Comparison of ENCODE assay signal across 23 cellular contexts in genomic region chr2:189312211-189312610, GRCh38.
A peak's percentile ranks its signal among the peaks of the same experiment; 100 is the strongest.
DNase-seq lines count a peak whose midpoint lies in the region; ATAC-seq and TF ChIP-seq lines count a peak whose summit lies in the region.
"Had no signal": no experiment of that assay in that cellular context is flagged by ENCODE, and none has a peak within 500 bp of the region (broad histone marks: within the 10 kb centered on the region; RNA-seq: fewer than 3 reads in every experiment).

No MANE protein-coding gene starts in this region.

- peak overlapping the region in 1 of 2 experiments; percentile 60 for H3K18ac ChIP-seq in mesenchymal stem cell (ENCODE audit: low read depth in 1 of 2, low read length in 2 of 2)

- in situ Hi-C loops in GM13976 (cut with MboI; ENCODE audit: low sequenced_read_pairs, unreplicated experiment), result no loop called here

- no peak overlapping the region for H3K23ac ChIP-seq in mesenchymal stem cell (ENCODE audit: low read length in 2 of 2)

- no peak overlapping the region for H3K9ac ChIP-seq in mesenchymal stem cell (ENCODE audit: low read length)
- H3K9ac ChIP-seq: BLaER1 had no signal

- H3K9me3 ChIP-seq in Caco-2, result no peaks in the 10 kb centered on the region
- no peaks in the 10 kb centered on the region for H3K9me3 ChIP-seq in RWPE2 (ENCODE audit: severe bottlenecking)
- H3K9me3 ChIP-seq in mesenchymal stem cell (ENCODE audit: control insufficient read depth, low read length), result peaks cover 4% of the 10 kb centered on the region
- H3K9me3 ChIP-seq: BLaER1 had no signal

- no peak for DNase-seq in activated CD8-positive, alpha-beta T cell treated with anti-CD3 and anti-CD28 coated beads for 36 hours
- no peak for DNase-seq in activated CD8-positive, alpha-beta T cell treated with anti-CD3 and anti-CD28 coated beads, Interleukin-2, amount 10 ng/mL, durations not matched to agents 7 days and 5 days
- no peak for DNase-seq in Caco-2
- DNase-seq in RWPE2 (ENCODE audit: low spot score), result peak; percentile 44
- no peak for DNase-seq in mesenchymal stem cell
- DNase-seq in NOMO-1 (lab: John Stamatoyannopoulos, UW; ENCODE audit: unreplicated experiment in 2 of 2), result no peak
- no peak for DNase-seq in stimulated activated naive B cell treated with anti-CD40 and anti-IgM and Interleukin-4, amounts not matched to agents 10 μg/mL and 1 μg/mL and 100 μg/mL, for 72 hours
- no peak for DNase-seq in GM13976 (ENCODE audit: low spot score)
- DNase-seq: CD4-positive, CD25-positive, alpha-beta regulatory T cell; H9; MV-4-11; NCI-H1105 treated with DMSO at 0.1 percent for 48 hours; NCI-H146; NCI-H1930; NCI-H2107; NCI-H526; NCI-H82; RPMI8226; SHP77 treated with DMSO at 0.1 percent for 48 hours had no signal

- H4K91ac ChIP-seq in mesenchymal stem cell (ENCODE audit: low read length), result peak overlapping the region; percentile 73

- POLR2A ChIA-PET in activated CD8-positive, alpha-beta T cell treated with anti-CD3 and anti-CD28 coated beads for 36 hours (lab: Charles Lee), result no interaction called here
- POLR2A ChIA-PET in activated CD8-positive, alpha-beta T cell treated with anti-CD3 and anti-CD28 coated beads, Interleukin-2, amount 10 ng/mL, durations not matched to agents 7 days and 5 days (lab: Charles Lee), result no interaction called here
- POLR2A ChIA-PET in Caco-2 (lab: Charles Lee), result no interaction called here

- H2BK15ac ChIP-seq in mesenchymal stem cell (ENCODE audit: low read depth, poor library complexity, severe bottlenecking), result peak overlapping the region; percentile 77

- H2AK5ac ChIP-seq in mesenchymal stem cell (ENCODE audit: low read length, severe bottlenecking), result no peak overlapping the region

- H3K36me3 Mint-ChIP-seq in activated CD8-positive, alpha-beta T cell treated with anti-CD3 and anti-CD28 coated beads for 36 hours (ENCODE audit: low read depth), result peaks cover 19% of the 10 kb centered on the region
- peaks cover 6% of the 10 kb centered on the region for H3K36me3 Mint-ChIP-seq in activated CD8-positive, alpha-beta T cell treated with anti-CD3 and anti-CD28 coated beads, Interleukin-2, amount 10 ng/mL, durations not matched to agents 7 days and 5 days (ENCODE audit: low read depth)
- no peaks in the 10 kb centered on the region for H3K36me3 Mint-ChIP-seq in Caco-2 (ENCODE audit: insufficient read depth, unreplicated experiment)
- H3K36me3 Mint-ChIP-seq in stimulated activated naive B cell treated with anti-CD40 and anti-IgM and Interleukin-4, amounts not matched to agents 10 μg/mL and 1 μg/mL and 100 μg/mL, for 72 hours, result no peaks in the 10 kb centered on the region
- H3K36me3 Mint-ChIP-seq: CD4-positive, CD25-positive, alpha-beta regulatory T cell had no signal

- no TSS peak for BruUV-seq in Caco-2 (replicated peaks; lab: Mats Ljungman, UMichigan)

- intact Hi-C loops in activated CD8-positive, alpha-beta T cell treated with anti-CD3 and anti-CD28 coated beads for 36 hours (cut with micrococcal nuclease), result no loop called here
- intact Hi-C loops in Caco-2 (cut with micrococcal nuclease; ENCODE audit: unreplicated experiment), result no loop called here

- CTCF ChIA-PET in activated CD8-positive, alpha-beta T cell treated with anti-CD3 and anti-CD28 coated beads for 36 hours (lab: Charles Lee), result interaction anchor here (1.2 kb wide), 1 partner anchor 25 kb away, joined by 4 read pairs; no protein-coding TSS in a partner anchor
- CTCF ChIA-PET in activated CD8-positive, alpha-beta T cell treated with anti-CD3 and anti-CD28 coated beads, Interleukin-2, amount 10 ng/mL, durations not matched to agents 7 days and 5 days (lab: Charles Lee), result interaction anchor here (1.1 to 2.4 kb wide), 3 partner anchors 14 to 169 kb away, joined by 3 to 6 read pairs (median 3); no protein-coding TSS in a partner anchor
- CTCF ChIA-PET in Caco-2 (lab: Charles Lee), result no interaction called here

- no peaks in the 10 kb centered on the region for H3K27me3 Mint-ChIP-seq in activated CD8-positive, alpha-beta T cell treated with anti-CD3 and anti-CD28 coated beads for 36 hours
- no peaks in the 10 kb centered on the region for H3K27me3 Mint-ChIP-seq in activated CD8-positive, alpha-beta T cell treated with anti-CD3 and anti-CD28 coated beads, Interleukin-2, amount 10 ng/mL, durations not matched to agents 7 days and 5 days (ENCODE audit: low read depth)
- H3K27me3 Mint-ChIP-seq in Caco-2 (ENCODE audit: insufficient read depth, unreplicated experiment), result no peaks in the 10 kb centered on the region
- H3K27me3 Mint-ChIP-seq in stimulated activated naive B cell treated with anti-CD40 and anti-IgM and Interleukin-4, amounts not matched to agents 10 μg/mL and 1 μg/mL and 100 μg/mL, for 72 hours, result no peaks in the 10 kb centered on the region
- H3K27me3 Mint-ChIP-seq: CD4-positive, CD25-positive, alpha-beta regulatory T cell had no signal

- H2BK12ac ChIP-seq in mesenchymal stem cell (ENCODE audit: low read length in 2 of 2), result peak overlapping the region; percentile 84 to 90

- no peaks in the 10 kb centered on the region for H3K79me1 ChIP-seq in mesenchymal stem cell (replicated peaks; ENCODE audit: low read length, poor library complexity, severe bottlenecking)

- peak overlapping the region; percentile 79 for H3K27ac Mint-ChIP-seq in activated CD8-positive, alpha-beta T cell treated with anti-CD3 and anti-CD28 coated beads for 36 hours
- no peak overlapping the region for H3K27ac Mint-ChIP-seq in activated CD8-positive, alpha-beta T cell treated with anti-CD3 and anti-CD28 coated beads, Interleukin-2, amount 10 ng/mL, durations not matched to agents 7 days and 5 days
- H3K27ac Mint-ChIP-seq in Caco-2 (ENCODE audit: unreplicated experiment), result peak overlapping the region; percentile 46
- no peak overlapping the region for H3K27ac Mint-ChIP-seq in stimulated activated naive B cell treated with anti-CD40 and anti-IgM and Interleukin-4, amounts not matched to agents 10 μg/mL and 1 μg/mL and 100 μg/mL, for 72 hours
- H3K27ac Mint-ChIP-seq: CD4-positive, CD25-positive, alpha-beta regulatory T cell; GM23338 had no signal

- H4K8ac ChIP-seq in mesenchymal stem cell (ENCODE audit: low read length), result peak overlapping the region; percentile 89

- H3K36me3 ChIP-seq in Caco-2 (ENCODE audit: control insufficient read depth, insufficient read depth, low read length), result no peaks in the 10 kb centered on the region; the same call in 1 of the 2 replicates
- no peaks in the 10 kb centered on the region for H3K36me3 ChIP-seq in RWPE2 (ENCODE audit: low read depth)
- no peaks in the 10 kb centered on the region for H3K36me3 ChIP-seq in mesenchymal stem cell (ENCODE audit: control insufficient read depth in 1 of 2, insufficient read depth in 2 of 2, low read depth in 1 of 2, low read length in 2 of 2)
- H3K36me3 ChIP-seq: BLaER1 had no signal

- H2BK120ac ChIP-seq in mesenchymal stem cell (ENCODE audit: low read depth, low read length), result no peak overlapping the region

- no peak overlapping the region for H2BK5ac ChIP-seq in mesenchymal stem cell (ENCODE audit: low read depth, low read length, poor library complexity, severe bottlenecking)

- H3K4ac ChIP-seq in mesenchymal stem cell (ENCODE audit: low read depth in 1 of 2, low read length in 2 of 2), result peak overlapping the region; percentile 7 to 53

- H3K27ac ChIP-seq in RWPE2 (ENCODE audit: poor library complexity, severe bottlenecking), result no peak overlapping the region
- no peak overlapping the region for H3K27ac ChIP-seq in mesenchymal stem cell (ENCODE audit: low read length, poor library complexity, severe bottlenecking)
- H3K27ac ChIP-seq: BLaER1 had no signal

- no peak for ATAC-seq in activated CD8-positive, alpha-beta T cell treated with anti-CD3 and anti-CD28 coated beads for 36 hours
- no peak for ATAC-seq in activated CD8-positive, alpha-beta T cell treated with anti-CD3 and anti-CD28 coated beads, Interleukin-2, amount 10 ng/mL, durations not matched to agents 7 days and 5 days
- ATAC-seq in RWPE2 (ENCODE audit: low read depth), result no peak
- no peak for ATAC-seq in stimulated activated naive B cell treated with anti-CD40 and anti-IgM and Interleukin-4, amounts not matched to agents 10 μg/mL and 1 μg/mL and 100 μg/mL, for 72 hours (replicated peaks)
- ATAC-seq: GM23338, HepG2, K562 had no signal

- no peak overlapping the region for H3K4me3 Mint-ChIP-seq in activated CD8-positive, alpha-beta T cell treated with anti-CD3 and anti-CD28 coated beads for 36 hours
- no peak overlapping the region for H3K4me3 Mint-ChIP-seq in activated CD8-positive, alpha-beta T cell treated with anti-CD3 and anti-CD28 coated beads, Interleukin-2, amount 10 ng/mL, durations not matched to agents 7 days and 5 days
- no peak overlapping the region for H3K4me3 Mint-ChIP-seq in Caco-2 (ENCODE audit: unreplicated experiment)
- H3K4me3 Mint-ChIP-seq in stimulated activated naive B cell treated with anti-CD40 and anti-IgM and Interleukin-4, amounts not matched to agents 10 μg/mL and 1 μg/mL and 100 μg/mL, for 72 hours, result no peak overlapping the region
- H3K4me3 Mint-ChIP-seq: GM23338, H9 had no signal

- 98% methylated on average over 13 of the region's 13 CpGs for WGBS in mesenchymal stem cell

- H3K4me2 ChIP-seq in mesenchymal stem cell (ENCODE audit: low read length, poor library complexity, severe bottlenecking), result no peak overlapping the region
- H3K4me2 ChIP-seq: BLaER1, GM23338 had no signal

- H3K4me1 Mint-ChIP-seq in activated CD8-positive, alpha-beta T cell treated with anti-CD3 and anti-CD28 coated beads for 36 hours (ENCODE audit: low read depth), result peaks cover 49% of the 10 kb centered on the region
- peaks cover 25% of the 10 kb centered on the region for H3K4me1 Mint-ChIP-seq in activated CD8-positive, alpha-beta T cell treated with anti-CD3 and anti-CD28 coated beads, Interleukin-2, amount 10 ng/mL, durations not matched to agents 7 days and 5 days (ENCODE audit: low read depth)
- peaks cover 25% of the 10 kb centered on the region for H3K4me1 Mint-ChIP-seq in Caco-2 (ENCODE audit: low read depth, unreplicated experiment)
- no peaks in the 10 kb centered on the region for H3K4me1 Mint-ChIP-seq in stimulated activated naive B cell treated with anti-CD40 and anti-IgM and Interleukin-4, amounts not matched to agents 10 μg/mL and 1 μg/mL and 100 μg/mL, for 72 hours
- H3K4me1 Mint-ChIP-seq: GM23338, H9 had no signal

- peak overlapping the region; percentile 29 for H2AFZ ChIP-seq in mesenchymal stem cell (ENCODE audit: low read depth, low read length)
- H2AFZ ChIP-seq: GM23338 had no signal

- peaks cover 32% of the 10 kb centered on the region for H3K4me1 ChIP-seq in Caco-2
- H3K4me1 ChIP-seq in RWPE2 (ENCODE audit: insufficient read depth, poor library complexity, severe bottlenecking), result no peaks in the 10 kb centered on the region
- no peaks in the 10 kb centered on the region for H3K4me1 ChIP-seq in mesenchymal stem cell (ENCODE audit: control insufficient read depth, insufficient read depth, low read depth, low read length)
- H3K4me1 ChIP-seq: BLaER1 had no signal

- H3K27me3 ChIP-seq in Caco-2 (replicated peaks; ENCODE audit: control insufficient read depth, insufficient read depth, low read length), result no peaks in the 10 kb centered on the region
- H3K27me3 ChIP-seq in RWPE2 (ENCODE audit: insufficient read depth, poor library complexity, severe bottlenecking), result no peaks in the 10 kb centered on the region
- no peaks in the 10 kb centered on the region for H3K27me3 ChIP-seq in mesenchymal stem cell (ENCODE audit: control insufficient read depth in 1 of 2, insufficient read depth in 1 of 2, low read length in 2 of 2)
- H3K27me3 ChIP-seq: BLaER1 had no signal

- no peak for TF ChIP-seq CTCF in activated CD8-positive, alpha-beta T cell treated with anti-CD3 and anti-CD28 coated beads for 36 hours (IDR thresholded peaks at IDR 0.05)
- TF ChIP-seq CTCF in Caco-2 (IDR thresholded peaks at IDR 0.05; ENCODE audit: insufficient read depth in 1 of 2, low read depth in 1 of 2, low read length in 1 of 2, severe bottlenecking in 1 of 2, unreplicated experiment in 1 of 2), result no peak
- no peak for TF ChIP-seq CTCF in RWPE2 (IDR thresholded peaks at IDR 0.05; ENCODE audit: poor library complexity, severe bottlenecking)
- no peak for TF ChIP-seq CTCF in GM13976 (IDR thresholded peaks at IDR 0.05; ENCODE audit: borderline replicate concordance, control extremely low read depth, extremely low read depth, insufficient read depth, missing control alignments)

- H3K4me3 ChIP-seq in Caco-2 (ENCODE audit: low read depth, low read length) (no peak overlapping the region), RWPE2 (ENCODE audit: severe bottlenecking) (no peak overlapping the region), mesenchymal stem cell (ENCODE audit: insufficient read depth in 1 of 2, low read depth in 1 of 2, low read length in 2 of 2) (no peak overlapping the region)
- H3K4me3 ChIP-seq: BLaER1, GM23338, K562 had no signal

- no peaks in the 10 kb centered on the region for H3K9me3 Mint-ChIP-seq in activated CD8-positive, alpha-beta T cell treated with anti-CD3 and anti-CD28 coated beads for 36 hours
- peaks cover 4% of the 10 kb centered on the region for H3K9me3 Mint-ChIP-seq in activated CD8-positive, alpha-beta T cell treated with anti-CD3 and anti-CD28 coated beads, Interleukin-2, amount 10 ng/mL, durations not matched to agents 7 days and 5 days (ENCODE audit: insufficient read depth)
- H3K9me3 Mint-ChIP-seq in Caco-2 (ENCODE audit: unreplicated experiment), result peaks cover 9% of the 10 kb centered on the region
- H3K9me3 Mint-ChIP-seq in stimulated activated naive B cell treated with anti-CD40 and anti-IgM and Interleukin-4, amounts not matched to agents 10 μg/mL and 1 μg/mL and 100 μg/mL, for 72 hours, result peaks cover 0 to 2% of the 10 kb centered on the region in 2 donors
- H3K9me3 Mint-ChIP-seq: GM23338, H9 had no signal

- H3K14ac ChIP-seq in mesenchymal stem cell (ENCODE audit: low read length in 2 of 2), result no peak overlapping the region

Comparison
In these comparisons a context has a peak if more than half of its experiments do, and no peak if none do; other contexts are left out.
1. H3K27ac Mint-ChIP-seq: peak in activated CD8-positive, alpha-beta T cell treated with anti-CD3 and anti-CD28 coated beads for 36 hours (single experiment) and Caco-2 (single experiment); none in activated CD8-positive, alpha-beta T cell treated with anti-CD3 and anti-CD28 coated beads, Interleukin-2, amount 10 ng/mL, durations not matched to agents 7 days and 5 days (single experiment) and stimulated activated naive B cell treated with anti-CD40 and anti-IgM and Interleukin-4, amounts not matched to agents 10 μg/mL and 1 μg/mL and 100 μg/mL, for 72 hours (single experiment).